ENCODE assay signal across 29 cellular contexts in genomic region chr15:63931556-63931955, GRCh38.
"Had no signal": no experiment of that assay in that cellular context is flagged by ENCODE, and none has a peak within 500 bp of the region (broad histone marks: within the 10 kb centered on the region; RNA-seq: fewer than 3 reads in every experiment).

No MANE protein-coding gene starts in this region.

- H3K9me3 ChIP-seq: right lobe of liver, tibial nerve had no signal

- H3K27ac Mint-ChIP-seq: activated CD4-positive, alpha-beta memory T cell treated with anti-CD3 and anti-CD28 coated beads for 36 hours; activated CD4-positive, alpha-beta T cell treated with anti-CD3 and anti-CD28 coated beads, Interleukin-2, amount 10 ng/mL, durations not matched to agents 24 days and 14 days; activated naive CD8-positive, alpha-beta T cell treated with anti-CD3 and anti-CD28 coated beads, Interleukin-2, amount 50 U/mL, for 24 hours; activated T-helper 2 cell treated with anti-CD3 and anti-CD28 coated beads, Interferon-gamma antibody, Interleukin-2, Interleukin-4, amounts not matched to agents 10 μg/mL and 5 μg/mL and 100 μg/mL, durations not matched to agents 14 hours and 24 hours and 36 hours; T-helper 1 cell treated with Interleukin-12 subunit alpha and Interleukin-12 subunit beta and Interleukin-4 antibody, amounts not matched to agents 30 μg/mL and 1 μg/mL, for 36 hours had no signal

- H3K9me3 Mint-ChIP-seq: activated CD4-positive, alpha-beta memory T cell treated with anti-CD3 and anti-CD28 coated beads for 36 hours; activated CD4-positive, alpha-beta T cell treated with anti-CD3 and anti-CD28 coated beads, Interleukin-2, amount 10 ng/mL, durations not matched to agents 24 days and 14 days; activated naive CD8-positive, alpha-beta T cell treated with anti-CD3 and anti-CD28 coated beads, Interleukin-2, amount 50 U/mL, for 24 hours; activated T-helper 2 cell treated with anti-CD3 and anti-CD28 coated beads, Interferon-gamma antibody, Interleukin-2, Interleukin-4, amounts not matched to agents 10 μg/mL and 5 μg/mL and 100 μg/mL, durations not matched to agents 14 hours and 24 hours and 36 hours; naive thymus-derived CD4-positive, alpha-beta T cell; T-helper 1 cell treated with Interleukin-12 subunit alpha and Interleukin-12 subunit beta and Interleukin-4 antibody, amounts not matched to agents 30 μg/mL and 1 μg/mL, for 36 hours had no signal

- H3K36me3 Mint-ChIP-seq: activated CD4-positive, alpha-beta memory T cell treated with anti-CD3 and anti-CD28 coated beads for 36 hours had no signal

- H3K4me3 ChIP-seq: right lobe of liver, smooth muscle cell, tibial nerve had no signal

- ATAC-seq: activated CD4-positive, CD25-positive, alpha-beta regulatory T cell treated with anti-CD3 and anti-CD28 coated beads, Interleukin-2, amount 50 U/mL, for 24 hours; activated naive CD8-positive, alpha-beta T cell treated with anti-CD3 and anti-CD28 coated beads, Interleukin-2, amount 50 U/mL, for 24 hours; esophagus mucosa; left colon; naive thymus-derived CD4-positive, alpha-beta T cell; right lobe of liver had no signal

- H3K36me3 ChIP-seq: right lobe of liver, tibial nerve had no signal

- DNase-seq: activated CD4-positive, alpha-beta T cell treated with anti-CD3 and anti-CD28 coated beads, Interleukin-2, amount 10 ng/mL, durations not matched to agents 24 days and 14 days; activated CD8-positive, alpha-beta memory T cell treated with anti-CD3 and anti-CD28 coated beads, Interleukin-2, amount 50 U/mL, for 48 hours; activated naive CD4-positive, alpha-beta T cell treated with Interleukin-2 at 50 U/mL for 16 hours; activated naive CD8-positive, alpha-beta T cell treated with anti-CD3 and anti-CD28 coated beads, Interleukin-2, amount 50 U/mL, for 24 hours; activated T-cell treated with anti-CD3 and anti-CD28 coated beads, Interleukin-2, amount 50 U/mL, for 48 hours; amygdala; caudate nucleus; cortex of kidney; foreskin fibroblast; hippocampal formation; kidney; left colon; mammary epithelial cell; midbrain; naive thymus-derived CD4-positive, alpha-beta T cell; stimulated activated CD4-positive, alpha-beta T cell treated with anti-CD3 and anti-CD28 coated beads, Interleukin-15, amount 100 ng/mL, for 24 hours; stimulated activated CD4-positive, alpha-beta T cell treated with anti-CD3 and anti-CD28 coated beads, Interleukin-2, amount 100 ng/mL, for 24 hours; stimulated activated naive CD4-positive, alpha-beta T cell; SW 1271; T-helper 9 cell had no signal

- H3K27me3 Mint-ChIP-seq: activated CD4-positive, alpha-beta memory T cell treated with anti-CD3 and anti-CD28 coated beads for 36 hours; activated CD4-positive, alpha-beta T cell treated with anti-CD3 and anti-CD28 coated beads, Interleukin-2, amount 10 ng/mL, durations not matched to agents 24 days and 14 days; activated naive CD8-positive, alpha-beta T cell treated with anti-CD3 and anti-CD28 coated beads, Interleukin-2, amount 50 U/mL, for 24 hours; naive thymus-derived CD4-positive, alpha-beta T cell had no signal

- H3K27ac ChIP-seq: right lobe of liver, tibial nerve, VCaP had no signal

- H3K4me1 ChIP-seq: right lobe of liver, tibial nerve had no signal

- H3K4me3 Mint-ChIP-seq: activated CD4-positive, alpha-beta memory T cell treated with anti-CD3 and anti-CD28 coated beads for 36 hours; activated CD4-positive, alpha-beta T cell treated with anti-CD3 and anti-CD28 coated beads, Interleukin-2, amount 10 ng/mL, durations not matched to agents 24 days and 14 days; activated naive CD8-positive, alpha-beta T cell treated with anti-CD3 and anti-CD28 coated beads, Interleukin-2, amount 50 U/mL, for 24 hours; naive thymus-derived CD4-positive, alpha-beta T cell; T-helper 1 cell treated with Interleukin-12 subunit alpha and Interleukin-12 subunit beta and Interleukin-4 antibody, amounts not matched to agents 30 μg/mL and 1 μg/mL, for 36 hours had no signal

- H3K4me2 ChIP-seq: smooth muscle cell had no signal

- H3K27me3 ChIP-seq: right lobe of liver, tibial nerve had no signal
